9 cellular contexts compared by ENCODE assay signal in genomic region chr4:71863457-71863856, GRCh38.
"Had no signal": no experiment of that assay in that cellular context is flagged by ENCODE, and none has a peak within 500 bp of the region (broad histone marks: within the 10 kb centered on the region; RNA-seq: fewer than 3 reads in every experiment).

No MANE protein-coding gene starts in this region.

- H3K4me2 ChIP-seq: KMS-11 had no signal

- H2AFZ ChIP-seq: GM23248 had no signal

- DNase-seq: GM23248, GOT3, H7, IMR-90, KBM-7 had no signal

- H3K4me3 ChIP-seq: GM23248, HAP-1 had no signal

- H3K9ac ChIP-seq: GM23248, KMS-11 had no signal

- H3K4me1 ChIP-seq: HAP-1 had no signal

- H3K27ac ChIP-seq: GM23248, HL-60, KMS-11 had no signal

- H3K36me3 ChIP-seq: HAP-1 had no signal

- ATAC-seq: HCT116 had no signal
